Comparison of ENCODE assay signal across 31 cellular contexts in genomic region chr13:64441740-64442139, GRCh38.
"Had no signal": no experiment of that assay in that cellular context is flagged by ENCODE, and none has a peak within 500 bp of the region (broad histone marks: within the 10 kb centered on the region; RNA-seq: fewer than 3 reads in every experiment).

No MANE protein-coding gene starts in this region.

- H3K4me1 ChIP-seq: esophagus muscularis mucosa, foreskin keratinocyte, gastrocnemius medialis, heart left ventricle had no signal

- DNase-seq: activated B cell treated with CpG ODN at 0.5 μM for 24 hours; activated CD4-positive, alpha-beta memory T cell treated with anti-CD3 and anti-CD28 coated beads for 36 hours; activated CD4-positive, alpha-beta T cell treated with anti-CD3 and anti-CD28 coated beads for 36 hours; activated CD4-positive, alpha-beta T cell treated with anti-CD3 and anti-CD28 coated beads, Interleukin-2, amount 10 ng/mL, durations not matched to agents 24 days and 14 days; activated CD4-positive, CD25-positive, alpha-beta regulatory T cell treated with anti-CD3 and anti-CD28 coated beads, Interleukin-2, amount 50 U/mL, for 72 hours; activated CD8-positive, alpha-beta memory T cell treated with anti-CD3 and anti-CD28 coated beads, Interleukin-2, amount 10 ng/mL, durations not matched to agents 7 days and 5 days; activated CD8-positive, alpha-beta memory T cell treated with anti-CD3 and anti-CD28 coated beads, Interleukin-2, amount 50 U/mL, for 4 hours; activated CD8-positive, alpha-beta T cell treated with anti-CD3 and anti-CD28 coated beads, Interleukin-2, amount 10 ng/mL, durations not matched to agents 7 days and 5 days; activated gamma-delta T cell; activated naive CD4-positive, alpha-beta T cell; activated naive CD4-positive, alpha-beta T cell treated with anti-CD3 and anti-CD28 coated beads, Interleukin-2, amount 10 ng/mL, durations not matched to agents 7 days and 5 days; activated naive CD8-positive, alpha-beta T cell treated with anti-CD3 and anti-CD28 coated beads, Interleukin-2, amount 10 ng/mL, durations not matched to agents 7 days and 5 days; activated T-cell treated with anti-CD3 and anti-CD28 coated beads, Interleukin-2, amount 50 U/mL, for 1 hour; activated T-cell treated with anti-CD3 and anti-CD28 coated beads, Interleukin-2, amount 50 U/mL, for 48 hours; amniotic stem cell; anterior cingulate cortex; brain microvascular endothelial cell; dorsolateral prefrontal cortex; effector memory CD4-positive, alpha-beta T cell; endodermal cell; erythroblast; foreskin keratinocyte; gastrocnemius medialis; glutamatergic neuron; heart left ventricle; T-helper 17 cell; T1000; WERI-Rb-1 had no signal

- H3K36me3 ChIP-seq: brain microvascular endothelial cell, esophagus muscularis mucosa, gastrocnemius medialis, heart left ventricle, WERI-Rb-1 had no signal

- H3K9me3 ChIP-seq: esophagus muscularis mucosa, gastrocnemius medialis, heart left ventricle had no signal

- H3K27me3 ChIP-seq: brain microvascular endothelial cell, esophagus muscularis mucosa, foreskin keratinocyte, gastrocnemius medialis, heart left ventricle had no signal

- ATAC-seq: activated CD4-positive, alpha-beta T cell treated with anti-CD3 and anti-CD28 coated beads for 36 hours; activated CD8-positive, alpha-beta memory T cell treated with anti-CD3 and anti-CD28 coated beads, Interleukin-2, amount 10 ng/mL, durations not matched to agents 7 days and 5 days; activated CD8-positive, alpha-beta T cell treated with anti-CD3 and anti-CD28 coated beads, Interleukin-2, amount 10 ng/mL, durations not matched to agents 7 days and 5 days; activated naive CD4-positive, alpha-beta T cell treated with anti-CD3 and anti-CD28 coated beads, Interleukin-2, amount 50 U/mL, for 72 hours; foreskin keratinocyte; gastrocnemius medialis; heart left ventricle; T-helper 17 cell had no signal

- H3K4me3 ChIP-seq: coronary artery, dorsolateral prefrontal cortex, esophagus muscularis mucosa, gastrocnemius medialis, heart left ventricle had no signal
